8 cellular contexts compared by ENCODE assay signal in the genomic region with DNA sequence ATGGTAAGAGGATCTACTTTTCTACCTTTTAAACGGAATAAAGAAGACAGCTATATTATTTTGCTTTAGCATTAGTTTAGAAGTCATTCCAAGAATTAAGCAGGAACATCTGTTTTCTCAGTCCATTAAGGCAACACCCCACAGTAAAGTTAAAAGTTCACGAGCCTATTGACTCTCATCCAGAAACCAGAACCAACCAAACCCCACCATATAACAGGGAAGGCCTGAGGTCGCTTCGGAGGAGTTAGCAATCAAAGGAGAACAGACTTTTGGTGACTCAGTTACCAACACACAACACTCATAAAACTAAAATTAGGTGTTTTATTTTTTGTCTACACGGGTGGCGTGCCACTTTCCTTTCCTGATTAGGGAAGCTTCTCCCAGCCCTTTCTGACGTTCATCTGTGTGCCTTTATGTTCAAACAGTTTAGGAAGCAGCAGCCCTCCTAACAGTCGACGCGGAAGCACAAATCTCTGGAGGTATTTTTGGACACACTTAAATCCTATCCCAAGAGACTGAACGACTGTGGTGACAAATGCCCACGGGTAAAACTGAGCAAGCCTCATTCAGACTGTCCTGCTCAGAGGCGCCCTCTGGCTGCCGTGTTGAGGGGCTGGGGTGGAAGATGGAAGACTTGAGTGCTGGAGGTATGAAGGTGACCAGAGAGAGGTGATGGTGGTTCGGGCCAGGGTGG. TPM values are rescaled to one million over a fixed set of nuclear protein-coding genes. Genes with fewer than 3 reads are reported as not detected.
A peak's percentile ranks its signal among the peaks of the same experiment; 100 is the strongest.
DNase-seq lines count a peak whose midpoint lies in the region; ATAC-seq and TF ChIP-seq lines count a peak whose summit lies in the region.

No MANE protein-coding gene starts in this region.

- no peaks in the 10 kb centered on the region for H3K9me3 Mint-ChIP-seq in endothelial cell (ENCODE audit: unreplicated experiment)
- no peaks in the 10 kb centered on the region for H3K9me3 Mint-ChIP-seq in stimulated activated memory B cell treated with anti-CD40 and anti-IgM and Interleukin-4, amounts not matched to agents 10 μg/mL and 1 μg/mL and 100 μg/mL, for 72 hours

- H3K4me3 Mint-ChIP-seq in endothelial cell (ENCODE audit: unreplicated experiment): no peak overlapping the region
- H3K4me3 Mint-ChIP-seq in stimulated activated memory B cell treated with anti-CD40 and anti-IgM and Interleukin-4, amounts not matched to agents 10 μg/mL and 1 μg/mL and 100 μg/mL, for 72 hours: no peak overlapping the region

- H3K4me1 ChIP-seq in muscle layer of colon (ENCODE audit: insufficient read depth, low read length): peaks cover 42% of the 10 kb centered on the region

- peaks cover 11% of the 10 kb centered on the region for H3K36me3 ChIP-seq in muscle layer of colon (ENCODE audit: insufficient read depth, low read length)

- peaks cover 7% of the 10 kb centered on the region for H3K4me1 Mint-ChIP-seq in endothelial cell (ENCODE audit: unreplicated experiment)
- H3K4me1 Mint-ChIP-seq in stimulated activated memory B cell treated with anti-CD40 and anti-IgM and Interleukin-4, amounts not matched to agents 10 μg/mL and 1 μg/mL and 100 μg/mL, for 72 hours: peaks cover 6% of the 10 kb centered on the region

- TF ChIP-seq CTCF in endothelial cell (IDR thresholded peaks at IDR 0.05; ENCODE audit: unreplicated experiment): peak; percentile 78

- H3K27me3 Mint-ChIP-seq in endothelial cell (ENCODE audit: unreplicated experiment): peaks cover 2% of the 10 kb centered on the region
- peaks cover 51% of the 10 kb centered on the region for H3K27me3 Mint-ChIP-seq in stimulated activated memory B cell treated with anti-CD40 and anti-IgM and Interleukin-4, amounts not matched to agents 10 μg/mL and 1 μg/mL and 100 μg/mL, for 72 hours

- no peaks in the 10 kb centered on the region for H3K36me3 Mint-ChIP-seq in endothelial cell (ENCODE audit: low read depth, unreplicated experiment)
- no peaks in the 10 kb centered on the region for H3K36me3 Mint-ChIP-seq in stimulated activated memory B cell treated with anti-CD40 and anti-IgM and Interleukin-4, amounts not matched to agents 10 μg/mL and 1 μg/mL and 100 μg/mL, for 72 hours

- peak overlapping the region; percentile 30 for H3K27ac ChIP-seq in muscle layer of colon (ENCODE audit: low read depth, low read length)

- no peaks in the 10 kb centered on the region for H3K27me3 ChIP-seq in muscle layer of colon (ENCODE audit: control insufficient read depth in 1 of 2, insufficient read depth in 2 of 2, low read length in 2 of 2)

- H3K27ac Mint-ChIP-seq in endothelial cell (ENCODE audit: unreplicated experiment): no peak overlapping the region
- H3K27ac Mint-ChIP-seq in stimulated activated memory B cell treated with anti-CD40 and anti-IgM and Interleukin-4, amounts not matched to agents 10 μg/mL and 1 μg/mL and 100 μg/mL, for 72 hours: no peak overlapping the region

- ATAC-seq in stimulated activated memory B cell treated with anti-CD40 and anti-IgM and Interleukin-4, amounts not matched to agents 10 μg/mL and 1 μg/mL and 100 μg/mL, for 72 hours: peak; percentile 83
- ATAC-seq in GM19397 (IDR thresholded peaks at IDR 0.05; ENCODE audit: unreplicated experiment): no peak

- no peaks in the 10 kb centered on the region for H3K9me3 ChIP-seq in muscle layer of colon (ENCODE audit: low read length)

- DNase-seq in NK-92 treated with Interleukin-12 subunit alpha and Interleukin-12 subunit beta, amount 100 ng/mL, for 24 hours (lab: John Stamatoyannopoulos, UW): peak; percentile 41
- no peak for DNase-seq in NK-92 (lab: John Stamatoyannopoulos, UW; ENCODE audit: unreplicated experiment)
- peak; percentile 7 for DNase-seq in NCI-H748 treated with DMSO at 0.1 percent for 48 hours (lab: John Stamatoyannopoulos, UW)
- peak in 2 of 3 experiments; percentile 35 to 49 for DNase-seq in activated CD8-positive, alpha-beta memory T cell treated with anti-CD3 and anti-CD28 coated beads for 48 hours (ENCODE audit: low read depth in 2 of 3, low spot score in 2 of 3)
- DNase-seq in endothelial cell (ENCODE audit: low spot score): peak; percentile 82

- peak overlapping the region in 1 of 2 donors; percentile 19 for H3K4me3 ChIP-seq in muscle layer of colon (ENCODE audit: low read depth in 1 of 2, low read length in 2 of 2)

- H3K9ac ChIP-seq in muscle layer of colon (ENCODE audit: low read length): no peak overlapping the region

RNA-seq across cellular contexts. Expression of a gene that starts 8.6 kb away (rescaled TPM):
- not detected for total RNA-seq in endothelial cell (ENCODE audit: unreplicated experiment)

RNA-seq across cellular contexts. Expression of a gene that starts 9.0 kb away (rescaled TPM):
- total RNA-seq in endothelial cell (ENCODE audit: unreplicated experiment): 0.13 TPM

RNA-seq across cellular contexts. Expression of a gene that starts 55.8 kb away (rescaled TPM):
- not detected for total RNA-seq in endothelial cell (ENCODE audit: unreplicated experiment)
